ENCODE assay signal across 36 cellular contexts in the genomic region with DNA sequence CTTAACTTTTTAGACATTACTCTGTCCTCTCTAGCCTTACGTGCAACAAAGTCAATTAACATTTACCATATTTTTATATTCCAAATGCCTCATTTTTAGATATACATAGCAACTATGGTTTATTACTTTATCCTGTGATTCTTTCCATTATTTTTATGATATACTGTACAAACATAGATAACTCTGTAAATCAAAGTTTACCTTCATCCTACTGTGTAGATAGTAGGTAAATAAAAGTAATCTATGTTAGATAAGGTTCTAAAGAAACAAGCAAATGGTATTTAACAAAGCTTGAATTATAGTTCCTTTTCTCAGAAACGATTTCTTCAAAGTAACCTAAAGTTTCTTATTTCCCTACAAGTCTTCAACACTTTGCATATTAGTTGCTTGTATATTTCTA.
DNase-seq lines count a peak whose midpoint lies in the region; ATAC-seq, FAIRE-seq and TF ChIP-seq lines count a peak whose summit lies in the region.
"Had no signal": no experiment of that assay in that cellular context is flagged by ENCODE, and none has a peak within 500 bp of the region (broad histone marks: within the 10 kb centered on the region; RNA-seq: fewer than 3 reads in every experiment).

No MANE protein-coding gene starts in this region.

- ATAC-seq in HG03025 (IDR thresholded peaks at IDR 0.05; ENCODE audit: low FRiP score, unreplicated experiment) = no peak
- ATAC-seq: A549; CD8-positive, alpha-beta T cell had no signal

- no peaks in the 10 kb centered on the region for H3K27me3 Mint-ChIP-seq in endodermal cell (ENCODE audit: insufficient read depth)
- H3K27me3 Mint-ChIP-seq: B cell; CD4-positive, alpha-beta memory T cell; CD4-positive, alpha-beta T cell; CD4-positive, CD25-positive, alpha-beta regulatory T cell; CD8-positive, alpha-beta memory T cell had no signal

- no peaks in the 10 kb centered on the region for H3K9me2 ChIP-seq in hepatocyte (replicated peaks; ENCODE audit: insufficient read depth)

- FAIRE-seq in kidney (lab: Jason Lieb, UNC) = peak; percentile 19
- FAIRE-seq: A204.1, A549, D721Med had no signal

- no peak overlapping the region for H3K27ac Mint-ChIP-seq in endodermal cell
- H3K27ac Mint-ChIP-seq: B cell; CD14-positive monocyte; CD4-positive, alpha-beta memory T cell; CD4-positive, alpha-beta T cell; CD4-positive, CD25-positive, alpha-beta regulatory T cell; CD8-positive, alpha-beta memory T cell; CD8-positive, alpha-beta T cell had no signal

- H3K4me1 Mint-ChIP-seq in endodermal cell = peaks cover 22% of the 10 kb centered on the region
- H3K4me1 Mint-ChIP-seq: B cell; CD14-positive monocyte; CD4-positive, alpha-beta memory T cell; CD4-positive, CD25-positive, alpha-beta regulatory T cell; CD8-positive, alpha-beta memory T cell had no signal

- WGBS in endodermal cell (ENCODE audit: insufficient coverage in 1 of 2, insufficient read length in 1 of 2), 2 experiments = 71% methylated on average over 2 of the region's 2 CpGs; no CpG with 5 or more reads in 1 of the 2 experiments
- 44% methylated on average over 2 of the region's 2 CpGs for WGBS in hepatocyte (ENCODE audit: low lambda C conversion rate, missing lambda C conversion rate)
- WGBS in smooth muscle cell (ENCODE audit: low lambda C conversion rate) = 66% methylated on average over 2 of the region's 2 CpGs
- WGBS in adrenal gland, 4 donors = 52 to 58% (median 55%) methylated on average over 2 of the region's 2 CpGs

- no peak for TF ChIP-seq CTCF in endodermal cell (conservative IDR thresholded peaks at IDR 0.05)
- TF ChIP-seq CTCF in hepatocyte (IDR thresholded peaks at IDR 0.05; ENCODE audit: poor library complexity) = no peak
- no peak for TF ChIP-seq CTCF in kidney (IDR thresholded peaks at IDR 0.05; ENCODE audit: borderline replicate concordance, extremely low read depth, insufficient read depth)
- TF ChIP-seq CTCF in smooth muscle cell (IDR thresholded peaks at IDR 0.05; ENCODE audit: borderline replicate concordance, insufficient read depth, poor library complexity, severe bottlenecking) = no peak
- TF ChIP-seq CTCF in adrenal gland (IDR thresholded peaks at IDR 0.05) = no peak

- DNase-seq in endodermal cell (no peak), hepatocyte (ENCODE audit: low spot score) (no peak), kidney (no peak), smooth muscle cell (lab: John Stamatoyannopoulos, UW; ENCODE audit: unreplicated experiment) (no peak), C1 segment of cervical spinal cord (lab: John Stamatoyannopoulos, UW) (no peak), Ammon's horn (ENCODE audit: low spot score) (no peak), adrenal gland (no peak)
- DNase-seq: 8988T; ACHN; AML-193; BE2C; Caco-2; Calu3; CD4-positive, alpha-beta memory T cell; CD4-positive, alpha-beta T cell; CD4-positive, CD25-positive, alpha-beta regulatory T cell; CD8-positive, alpha-beta memory T cell; CD8-positive, alpha-beta T cell; COR-L47; DMS 273 treated with DMSO at 0.1 percent for 48 hours; DMS153; DMS53; DMS79; DMS79 treated with DMSO at 0.1 percent for 48 hours; DND-41; EL had no signal

- no peak overlapping the region for H3K27ac ChIP-seq in endodermal cell (ENCODE audit: low read depth, low read length)
- no peak overlapping the region for H3K27ac ChIP-seq in hepatocyte
- H3K27ac ChIP-seq in kidney (ENCODE audit: low read depth in 2 of 2, low read length in 2 of 2) = no peak overlapping the region
- no peak overlapping the region for H3K27ac ChIP-seq in smooth muscle cell (ENCODE audit: low read depth)
- H3K27ac ChIP-seq in adrenal gland = no peak overlapping the region
- H3K27ac ChIP-seq: 22Rv1; A549; BLaER1; BLaER1 treated with 17β-estradiol and CSF1 and Interleukin-3, amounts not matched to agents 10 nM and 100 nM; C4-2B had no signal

- H3K79me2 ChIP-seq in hepatocyte = no peaks in the 10 kb centered on the region
- H3K79me2 ChIP-seq in smooth muscle cell (ENCODE audit: low read depth) = no peaks in the 10 kb centered on the region

- H2AFZ ChIP-seq in hepatocyte = no peak overlapping the region
- peak overlapping the region; percentile 10 for H2AFZ ChIP-seq in smooth muscle cell (ENCODE audit: low read depth)

- H3K9me3 ChIP-seq in endodermal cell (ENCODE audit: control insufficient read depth, low read length) = no peaks in the 10 kb centered on the region
- H3K9me3 ChIP-seq in hepatocyte (ENCODE audit: low read depth) = no peaks in the 10 kb centered on the region
- H3K9me3 ChIP-seq in kidney (ENCODE audit: control insufficient read depth in 1 of 2, low read length in 2 of 2) = no peaks in the 10 kb centered on the region
- no peaks in the 10 kb centered on the region for H3K9me3 ChIP-seq in smooth muscle cell (replicated peaks; ENCODE audit: low read depth)
- H3K9me3 ChIP-seq in adrenal gland (replicated peaks in 1 of 3) = no peaks in the 10 kb centered on the region
- H3K9me3 ChIP-seq: A549; BE2C; BLaER1; BLaER1 treated with 17β-estradiol and CSF1 and Interleukin-3, amounts not matched to agents 10 nM and 100 nM; Caco-2 had no signal

- no peak overlapping the region for H3K4me3 Mint-ChIP-seq in endodermal cell
- H3K4me3 Mint-ChIP-seq: B cell; CD14-positive monocyte; CD4-positive, alpha-beta memory T cell; CD4-positive, alpha-beta T cell; CD4-positive, CD25-positive, alpha-beta regulatory T cell; CD8-positive, alpha-beta memory T cell; CD8-positive, alpha-beta T cell had no signal

- H3K9me3 Mint-ChIP-seq in endodermal cell = no peaks in the 10 kb centered on the region

- H3K4me2 ChIP-seq in hepatocyte (peak overlapping the region; percentile 9), smooth muscle cell (no peak overlapping the region)
- H3K4me2 ChIP-seq: A549; BLaER1; BLaER1 treated with 17β-estradiol and CSF1 and Interleukin-3, amounts not matched to agents 10 nM and 100 nM had no signal

- intact Hi-C loops in kidney (cut with DNase I) (no loop called here), adrenal gland (cut with DNase I) (no loop called here)

- no peak overlapping the region for H3K9ac ChIP-seq in endodermal cell (ENCODE audit: extremely low read depth, low read length, poor library complexity, severe bottlenecking)
- no peak overlapping the region for H3K9ac ChIP-seq in kidney (ENCODE audit: low read length in 2 of 2)
- no peak overlapping the region for H3K9ac ChIP-seq in smooth muscle cell (ENCODE audit: low read depth)
- H3K9ac ChIP-seq: BLaER1; BLaER1 treated with 17β-estradiol and CSF1 and Interleukin-3, amounts not matched to agents 10 nM and 100 nM had no signal

- no peak for TF ChIP-seq POLR2A in adrenal gland (IDR thresholded peaks at IDR 0.05)

- no peaks in the 10 kb centered on the region for H3K27me3 ChIP-seq in endodermal cell (ENCODE audit: control insufficient read depth, insufficient read depth, low read length, poor library complexity, severe bottlenecking)
- H3K27me3 ChIP-seq in hepatocyte = no peaks in the 10 kb centered on the region
- H3K27me3 ChIP-seq in smooth muscle cell (ENCODE audit: low read depth) = no peaks in the 10 kb centered on the region
- H3K27me3 ChIP-seq in adrenal gland = no peaks in the 10 kb centered on the region
- H3K27me3 ChIP-seq: BE2C; BLaER1; BLaER1 treated with 17β-estradiol and CSF1 and Interleukin-3, amounts not matched to agents 10 nM and 100 nM had no signal

- H3K36me3 ChIP-seq in endodermal cell (ENCODE audit: control insufficient read depth, insufficient read depth, low read length) = no peaks in the 10 kb centered on the region
- H3K36me3 ChIP-seq in hepatocyte (replicated peaks; ENCODE audit: insufficient read depth, low read depth) = no peaks in the 10 kb centered on the region
- H3K36me3 ChIP-seq in kidney (ENCODE audit: control insufficient read depth in 1 of 2, insufficient read depth in 2 of 2, low read length in 2 of 2) = no peaks in the 10 kb centered on the region
- H3K36me3 ChIP-seq in smooth muscle cell (ENCODE audit: low read depth) = no peaks in the 10 kb centered on the region
- H3K36me3 ChIP-seq in adrenal gland (replicated peaks in 1 of 2) = no peaks in the 10 kb centered on the region
- H3K36me3 ChIP-seq: BE2C; BLaER1; BLaER1 treated with 17β-estradiol and CSF1 and Interleukin-3, amounts not matched to agents 10 nM and 100 nM had no signal

- peaks cover 16% of the 10 kb centered on the region for H3K4me1 ChIP-seq in endodermal cell (ENCODE audit: control insufficient read depth, insufficient read depth, low read length)
- H3K4me1 ChIP-seq in hepatocyte (ENCODE audit: insufficient read depth) = no peaks in the 10 kb centered on the region
- no peaks in the 10 kb centered on the region for H3K4me1 ChIP-seq in kidney (ENCODE audit: control insufficient read depth in 1 of 2, insufficient read depth in 1 of 2, low read depth in 1 of 2, low read length in 2 of 2)
- H3K4me1 ChIP-seq in smooth muscle cell (ENCODE audit: low read depth) = no peaks in the 10 kb centered on the region
- H3K4me1 ChIP-seq in adrenal gland (replicated peaks in 1 of 2) = no peaks in the 10 kb centered on the region
- H3K4me1 ChIP-seq: A549; BE2C; BLaER1; BLaER1 treated with 17β-estradiol and CSF1 and Interleukin-3, amounts not matched to agents 10 nM and 100 nM had no signal

- H3K4me3 ChIP-seq in endodermal cell (ENCODE audit: low read length) = peak overlapping the region; percentile 32
- H3K4me3 ChIP-seq in hepatocyte = no peak overlapping the region
- no peak overlapping the region for H3K4me3 ChIP-seq in kidney (ENCODE audit: low read length in 2 of 2)
- no peak overlapping the region for H3K4me3 ChIP-seq in smooth muscle cell
- H3K4me3 ChIP-seq in adrenal gland = no peak overlapping the region
- H3K4me3 ChIP-seq: A549; BLaER1; BLaER1 treated with 17β-estradiol and CSF1 and Interleukin-3, amounts not matched to agents 10 nM and 100 nM had no signal

- no peaks in the 10 kb centered on the region for H3K36me3 Mint-ChIP-seq in endodermal cell (ENCODE audit: low read depth)
- H3K36me3 Mint-ChIP-seq: CD14-positive monocyte; CD4-positive, alpha-beta memory T cell; CD4-positive, CD25-positive, alpha-beta regulatory T cell; CD8-positive, alpha-beta memory T cell; CD8-positive, alpha-beta T cell had no signal

- H3F3A ChIP-seq in smooth muscle cell (ENCODE audit: low read depth) = no peaks in the 10 kb centered on the region

- no peaks in the 10 kb centered on the region for H4K20me1 ChIP-seq in hepatocyte (ENCODE audit: insufficient read depth, poor library complexity, severe bottlenecking)
- no peaks in the 10 kb centered on the region for H4K20me1 ChIP-seq in smooth muscle cell (ENCODE audit: low read depth)
- H4K20me1 ChIP-seq: BLaER1; BLaER1 treated with 17β-estradiol and CSF1 and Interleukin-3, amounts not matched to agents 10 nM and 100 nM had no signal
